ENCODE assay signal across 29 cellular contexts in genomic region chr15:92074161-92074560, GRCh38.
DNase-seq lines count a peak whose midpoint lies in the region; ATAC-seq and TF ChIP-seq lines count a peak whose summit lies in the region.
"Had no signal": no experiment of that assay in that cellular context is flagged by ENCODE, and none has a peak within 500 bp of the region (broad histone marks: within the 10 kb centered on the region; RNA-seq: fewer than 3 reads in every experiment).

No MANE protein-coding gene starts in this region.

- no peaks in the 10 kb centered on the region for H3K36me3 Mint-ChIP-seq in CD4-positive, CD25-positive, alpha-beta regulatory T cell
- H3K36me3 Mint-ChIP-seq in T-helper 17 cell (ENCODE audit: low read depth) (no peaks in the 10 kb centered on the region), type B pancreatic cell (peaks cover 4% of the 10 kb centered on the region)
- H3K36me3 Mint-ChIP-seq: neural progenitor cell had no signal

- no peak overlapping the region for H3K4me3 ChIP-seq in A673 (ENCODE audit: low read depth, low read length, poor library complexity, severe bottlenecking)
- no peak overlapping the region for H3K4me3 ChIP-seq in CD4-positive, CD25-positive, alpha-beta regulatory T cell (ENCODE audit: low read depth, low read length)
- H3K4me3 ChIP-seq: adrenal gland, esophagus squamous epithelium, gastroesophageal sphincter, lower lobe of right lung, neural progenitor cell, right lobe of liver, vagina had no signal

- CTCF ChIA-PET in A673 (lab: Charles Lee) = no interaction called here

- no peaks in the 10 kb centered on the region for H3K9me3 Mint-ChIP-seq in CD4-positive, CD25-positive, alpha-beta regulatory T cell
- no peaks in the 10 kb centered on the region for H3K9me3 Mint-ChIP-seq in type B pancreatic cell
- H3K9me3 Mint-ChIP-seq: HFFc6, neural progenitor cell had no signal

- TF ChIP-seq CTCF in A673 (conservative IDR thresholded peaks at IDR 0.05; ENCODE audit: low read depth, low read length) (no peak), type B pancreatic cell (conservative IDR thresholded peaks at IDR 0.05) (no peak)

- no peaks in the 10 kb centered on the region for H3K27me3 ChIP-seq in A673 (replicated peaks; ENCODE audit: insufficient read depth, low read depth, low read length, poor library complexity)
- H3K27me3 ChIP-seq in CD4-positive, CD25-positive, alpha-beta regulatory T cell (ENCODE audit: control insufficient read depth, insufficient read depth, low read length) = no peaks in the 10 kb centered on the region
- H3K27me3 ChIP-seq: adrenal gland, brain microvascular endothelial cell, esophagus squamous epithelium, gastroesophageal sphincter, neural progenitor cell, right lobe of liver, vagina had no signal

- BruUV-seq in A673 (replicated peaks; lab: Mats Ljungman, UMichigan) = no TSS peak

- DNase-seq in A673 (ENCODE audit: low spot score) (peak; percentile 19), T-helper 17 cell (no peak), kidney tubule cell (ENCODE audit: low spot score) (peak; percentile 26), OCI-M2 (lab: John Stamatoyannopoulos, UW; ENCODE audit: unreplicated experiment) (no peak), type B pancreatic cell (ENCODE audit: extremely low spot score, unreplicated experiment) (no peak), NCI-H187 treated with DMSO at 0.1 percent for 48 hours (lab: John Stamatoyannopoulos, UW) (no peak)
- no peak for DNase-seq in CD4-positive, CD25-positive, alpha-beta regulatory T cell
- DNase-seq: activated CD4-positive, CD25-positive, alpha-beta regulatory T cell treated with anti-CD3 and anti-CD28 coated beads, Interleukin-2, amount 50 U/mL, for 72 hours; activated T-cell treated with anti-CD3 and anti-CD28 coated beads for 4 hours; brain microvascular endothelial cell; effector memory CD4-positive, alpha-beta T cell; esophagus squamous epithelium; HFFc6; hypothalamus; KG1; NCI-H1694; posterior cingulate gyrus; stimulated activated CD4-positive, alpha-beta T cell treated with anti-CD3 and anti-CD28 coated beads, Interleukin-12 subunit alpha, Interleukin-12 subunit beta, amount 100 ng/mL, for 4 hours; stimulated activated CD4-positive, alpha-beta T cell treated with anti-CD3 and anti-CD28 coated beads, Interleukin-4, amount 100 ng/mL, for 4 hours; stimulated activated naive CD4-positive, alpha-beta T cell had no signal

- H3K27me3 Mint-ChIP-seq in CD4-positive, CD25-positive, alpha-beta regulatory T cell = no peaks in the 10 kb centered on the region
- H3K27me3 Mint-ChIP-seq in T-helper 17 cell (no peaks in the 10 kb centered on the region), type B pancreatic cell (peaks cover 4% of the 10 kb centered on the region)

- no peak for ATAC-seq in CD4-positive, CD25-positive, alpha-beta regulatory T cell (ENCODE audit: low read depth in 2 of 2)
- ATAC-seq in T-helper 17 cell (no peak), GM21381 (IDR thresholded peaks at IDR 0.05; ENCODE audit: unreplicated experiment) (no peak)
- ATAC-seq: activated CD8-positive, alpha-beta T cell treated with anti-CD3 and anti-CD28 coated beads, Interleukin-2, amount 10 ng/mL, durations not matched to agents 7 days and 5 days had no signal

- H3K4me1 Mint-ChIP-seq in CD4-positive, CD25-positive, alpha-beta regulatory T cell = peaks cover 14 to 67% (median 28%) of the 10 kb centered on the region in 4 donors
- H3K4me1 Mint-ChIP-seq in T-helper 17 cell = peaks cover 57% of the 10 kb centered on the region
- peaks cover 9% of the 10 kb centered on the region for H3K4me1 Mint-ChIP-seq in type B pancreatic cell (ENCODE audit: unreplicated experiment)

- POLR2A ChIA-PET in A673 (lab: Charles Lee; ENCODE audit: low non-redundant PET) = no interaction called here

- peaks cover 14% of the 10 kb centered on the region for H3K4me1 ChIP-seq in A673 (ENCODE audit: insufficient read depth, low read length, poor library complexity, severe bottlenecking)
- peaks cover 25% of the 10 kb centered on the region for H3K4me1 ChIP-seq in CD4-positive, CD25-positive, alpha-beta regulatory T cell (ENCODE audit: control insufficient read depth, insufficient read depth, low read length, poor library complexity, severe bottlenecking)
- H3K4me1 ChIP-seq: right lobe of liver had no signal

- no peaks in the 10 kb centered on the region for H3K36me3 ChIP-seq in A673 (ENCODE audit: insufficient read depth, low read length, poor library complexity, severe bottlenecking)
- H3K36me3 ChIP-seq in CD4-positive, CD25-positive, alpha-beta regulatory T cell (ENCODE audit: control insufficient read depth, insufficient read depth, low read length) = no peaks in the 10 kb centered on the region
- H3K36me3 ChIP-seq: adrenal gland, brain microvascular endothelial cell, esophagus squamous epithelium, gastroesophageal sphincter, lower lobe of right lung, neural progenitor cell, right lobe of liver, vagina had no signal

- H3K27ac ChIP-seq in A673 (ENCODE audit: low read depth, low read length, poor library complexity, severe bottlenecking) = no peak overlapping the region
- H3K27ac ChIP-seq in CD4-positive, CD25-positive, alpha-beta regulatory T cell (ENCODE audit: insufficient read depth, low read length, poor library complexity, severe bottlenecking) = no peak overlapping the region
- H3K27ac ChIP-seq: adrenal gland, brain microvascular endothelial cell, C4-2B, esophagus squamous epithelium, gastroesophageal sphincter, lower lobe of right lung, neural progenitor cell, right lobe of liver, vagina had no signal

- H3K4me3 Mint-ChIP-seq in CD4-positive, CD25-positive, alpha-beta regulatory T cell = no peak overlapping the region
- no peak overlapping the region for H3K4me3 Mint-ChIP-seq in T-helper 17 cell
- no peak overlapping the region for H3K4me3 Mint-ChIP-seq in type B pancreatic cell
- H3K4me3 Mint-ChIP-seq: activated CD8-positive, alpha-beta T cell treated with anti-CD3 and anti-CD28 coated beads, Interleukin-2, amount 10 ng/mL, durations not matched to agents 7 days and 5 days; HFFc6; neural progenitor cell had no signal

- intact Hi-C loops in A673 (cut with micrococcal nuclease; ENCODE audit: unreplicated experiment) = loop anchor here (10.0 kb wide), 1 partner anchor 99 kb away; no protein-coding TSS in a partner anchor

- peak overlapping the region in 2 of 3 donors; percentile 22 to 77 for H3K27ac Mint-ChIP-seq in CD4-positive, CD25-positive, alpha-beta regulatory T cell
- H3K27ac Mint-ChIP-seq in T-helper 17 cell (peak overlapping the region; percentile 61), type B pancreatic cell (no peak overlapping the region)
- H3K27ac Mint-ChIP-seq: activated CD8-positive, alpha-beta T cell treated with anti-CD3 and anti-CD28 coated beads, Interleukin-2, amount 10 ng/mL, durations not matched to agents 7 days and 5 days; HFFc6; neural progenitor cell had no signal

- no peaks in the 10 kb centered on the region for H3K9me3 ChIP-seq in A673 (ENCODE audit: low read depth, low read length, poor library complexity, severe bottlenecking)
- H3K9me3 ChIP-seq in CD4-positive, CD25-positive, alpha-beta regulatory T cell (ENCODE audit: control insufficient read depth in 2 of 2, low read length in 2 of 2) = no peaks in the 10 kb centered on the region
- H3K9me3 ChIP-seq in T-helper 17 cell (ENCODE audit: control insufficient read depth, low read length, poor library complexity, severe bottlenecking) = no peaks in the 10 kb centered on the region
- H3K9me3 ChIP-seq: adrenal gland, esophagus squamous epithelium, gastroesophageal sphincter, lower lobe of right lung, right lobe of liver, vagina had no signal

Comparison
In these comparisons a context has a peak if more than half of its experiments do, and no peak if none do; other contexts are left out.
1. DNase-seq: peak in A673 (single experiment) and kidney tubule cell (single experiment); none in CD4-positive, CD25-positive, alpha-beta regulatory T cell (0 of 3), T-helper 17 cell (0 of 3), OCI-M2 (single experiment), type B pancreatic cell (single experiment) and NCI-H187 treated with DMSO at 0.1 percent for 48 hours (single experiment).